ENCODE assay signal across 1 cellular context in the genomic region with DNA sequence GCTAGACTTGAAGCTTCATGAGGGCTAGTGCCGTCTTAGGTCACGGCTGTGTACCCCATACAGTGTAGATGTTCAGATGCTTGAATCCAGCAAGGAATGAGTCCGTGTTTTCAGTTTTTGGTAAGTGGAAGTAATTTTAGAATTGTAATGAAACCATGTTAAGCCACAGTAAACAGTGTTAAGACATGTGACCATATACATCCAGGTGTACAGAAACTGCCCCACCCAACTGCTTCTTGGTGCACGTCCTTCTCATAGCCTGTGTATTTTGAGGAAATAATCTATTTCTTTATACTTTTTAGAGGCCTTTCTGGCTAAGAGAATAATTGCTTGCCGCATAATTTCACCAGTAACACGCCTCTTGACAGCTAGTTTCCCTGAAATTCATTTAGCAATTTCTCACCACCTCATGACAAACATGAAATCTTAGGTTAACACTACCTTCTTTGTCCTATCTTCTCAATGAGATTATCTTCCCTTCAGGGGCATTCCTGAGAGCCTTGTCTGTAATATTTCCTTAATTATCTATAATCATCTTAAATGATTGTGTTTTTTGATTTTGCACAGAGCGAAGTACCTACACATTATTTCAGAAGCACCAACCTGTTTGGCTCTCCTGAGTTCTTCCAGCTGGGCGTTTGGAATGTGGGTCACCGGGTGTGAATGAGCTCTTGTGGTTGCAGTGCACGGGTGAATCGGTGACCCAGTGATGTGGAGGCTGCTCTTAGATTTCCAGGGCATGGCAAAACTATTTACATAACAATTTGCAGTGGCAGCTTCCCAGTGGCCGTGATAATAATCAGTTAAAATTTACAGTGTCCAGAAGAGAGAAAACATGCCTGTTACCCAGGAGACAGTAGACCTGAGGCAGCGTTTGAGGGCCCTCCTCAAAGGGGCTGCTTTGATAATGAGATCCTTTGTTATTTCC.
TF ChIP-seq lines count a peak whose summit lies in the region.

No MANE protein-coding gene starts in this region.

TF ChIP-seq in GM12878, 131 proteins besides CTCF, POLR2A, EP300 and RAD21:
- TF ChIP-seq, protein P1, sequence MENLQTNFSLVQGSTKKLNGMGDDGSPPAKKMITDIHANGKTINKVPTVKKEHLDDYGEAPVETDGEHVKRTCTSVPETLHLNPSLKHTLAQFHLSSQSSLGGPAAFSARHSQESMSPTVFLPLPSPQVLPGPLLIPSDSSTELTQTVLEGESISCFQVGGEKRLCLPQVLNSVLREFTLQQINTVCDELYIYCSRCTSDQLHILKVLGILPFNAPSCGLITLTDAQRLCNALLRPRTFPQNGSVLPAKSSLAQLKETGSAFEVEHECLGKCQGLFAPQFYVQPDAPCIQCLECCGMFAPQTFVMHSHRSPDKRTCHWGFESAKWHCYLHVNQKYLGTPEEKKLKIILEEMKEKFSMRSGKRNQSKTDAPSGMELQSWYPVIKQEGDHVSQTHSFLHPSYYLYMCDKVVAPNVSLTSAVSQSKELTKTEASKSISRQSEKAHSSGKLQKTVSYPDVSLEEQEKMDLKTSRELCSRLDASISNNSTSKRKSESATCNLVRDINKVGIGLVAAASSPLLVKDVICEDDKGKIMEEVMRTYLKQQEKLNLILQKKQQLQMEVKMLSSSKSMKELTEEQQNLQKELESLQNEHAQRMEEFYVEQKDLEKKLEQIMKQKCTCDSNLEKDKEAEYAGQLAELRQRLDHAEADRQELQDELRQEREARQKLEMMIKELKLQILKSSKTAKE (IDR thresholded peaks at IDR 0.05; ENCODE audit: low read depth, poor library complexity, severe bottlenecking) = no peak
- 0 out of 2 replicates have a peak, but pooled peaks have one; percentile 29 for TF ChIP-seq EED (IDR thresholded peaks at IDR 0.05; ENCODE audit: low read depth)
- TF ChIP-seq CHD2 (IDR thresholded peaks at IDR 0.05; ENCODE audit: borderline replicate concordance, low read depth, low read length) = no peak
